ENCODE assay signal across 24 cellular contexts in the genomic region with DNA sequence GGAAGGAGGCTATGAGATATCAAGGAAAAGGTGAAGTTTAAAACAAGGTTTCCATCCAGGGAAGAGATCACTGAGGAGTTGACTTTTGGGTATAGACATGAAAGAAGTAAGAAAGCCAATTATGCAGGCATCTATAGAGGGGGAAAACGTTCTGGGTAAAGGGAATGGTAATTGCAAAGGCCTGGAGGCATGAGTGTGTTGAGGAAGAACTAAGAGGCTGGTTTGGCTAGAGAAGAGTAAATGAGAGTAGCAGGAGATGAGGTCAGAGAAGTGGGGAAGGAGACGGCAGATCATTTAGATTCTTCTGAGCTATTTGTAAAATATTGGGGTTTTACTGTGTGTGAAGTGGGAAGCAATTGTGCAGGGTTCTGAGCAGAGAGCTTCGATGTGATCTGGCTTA. TPM values are rescaled to one million over a fixed set of nuclear protein-coding genes. Genes with fewer than 3 reads are reported as not detected.
"Had no signal": no experiment of that assay in that cellular context is flagged by ENCODE, and none has a peak within 500 bp of the region (broad histone marks: within the 10 kb centered on the region; RNA-seq: fewer than 3 reads in every experiment).

No MANE protein-coding gene starts in this region.

- FAIRE-seq: astrocyte, bronchial epithelial cell, frontal cortex, islet of Langerhans, small intestine, urothelium cell line had no signal

- H3K4me1 ChIP-seq: SJSA1 had no signal

- H3K9me3 Mint-ChIP-seq: endodermal cell; naive thymus-derived CD8-positive, alpha-beta T cell had no signal

- H3K4me3 ChIP-seq: mucosa of descending colon, right atrium auricular region, SJSA1, stomach had no signal

- H3K9me3 ChIP-seq: mucosa of descending colon, right atrium auricular region, SJSA1, stomach, thoracic aorta had no signal

- H3K4me3 Mint-ChIP-seq: endodermal cell; naive thymus-derived CD8-positive, alpha-beta T cell had no signal

- H3K36me3 ChIP-seq: right atrium auricular region, SJSA1, stomach, thoracic aorta had no signal

- H3K27ac Mint-ChIP-seq: endodermal cell had no signal

- ATAC-seq: mucosa of descending colon; naive thymus-derived CD8-positive, alpha-beta T cell had no signal

- DNase-seq: activated CD4-positive, alpha-beta T cell treated with anti-CD3 and anti-CD28 coated beads, Interleukin-2, amount 50 U/mL, for 4 hours; activated T-cell treated with anti-CD3 and anti-CD28 coated beads, Interleukin-2, amount 50 U/mL, for 48 hours; endodermal cell; mammary epithelial cell; mucosa of descending colon; naive thymus-derived CD8-positive, alpha-beta T cell; nucleus accumbens; small intestine; stimulated activated CD4-positive, alpha-beta T cell treated with anti-CD3 and anti-CD28 coated beads, Interleukin-4, amount 100 ng/mL, for 4 hours; stimulated activated CD8-positive, alpha-beta memory T cell treated with anti-CD3 and anti-CD28 coated beads, Interleukin-4, amount 100 ng/mL, for 48 hours; stomach; SW 1271 had no signal

- H3K27me3 Mint-ChIP-seq: naive thymus-derived CD8-positive, alpha-beta T cell had no signal

- H3K27ac ChIP-seq: right atrium auricular region, SJSA1, stomach had no signal

- H3K27me3 ChIP-seq: right atrium auricular region, SJSA1, stomach had no signal

RNA-seq across cellular contexts. Expression of a gene that starts 48.0 kb away (rescaled TPM):
- total RNA-seq: astrocyte; bronchial epithelial cell; dermis microvascular lymphatic vessel endothelial cell; endodermal cell; epithelial cell of proximal tubule; frontal cortex; mammary epithelial cell; mucosa of descending colon; naive thymus-derived CD8-positive, alpha-beta T cell; posterior vena cava; right atrium auricular region; SJSA1; stomach; thoracic aorta had no signal
- polyA plus RNA-seq: adipose tissue; mammary epithelial cell; naive thymus-derived CD8-positive, alpha-beta T cell; small intestine; stomach had no signal
